Comparison of ENCODE assay signal across 23 cellular contexts in the genomic region with DNA sequence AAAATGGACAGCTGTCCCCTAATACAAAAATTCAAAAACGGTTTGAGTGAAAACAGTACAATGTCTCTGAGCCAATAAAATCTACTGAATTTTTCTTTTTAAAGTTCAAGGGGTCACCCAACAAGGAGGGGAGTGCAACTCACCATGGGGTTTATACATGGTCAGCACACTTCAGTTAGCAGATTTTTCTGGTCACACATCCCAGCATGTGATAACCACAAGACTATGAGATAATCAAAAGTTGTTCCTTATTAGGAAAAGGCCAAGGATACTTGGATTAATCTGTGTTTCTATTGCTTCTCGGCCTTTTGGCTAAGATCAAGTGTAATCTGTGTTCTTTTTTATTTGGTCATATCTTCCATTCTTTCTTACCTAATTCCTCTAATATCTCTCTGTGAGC. TPM values are rescaled to one million over a fixed set of nuclear protein-coding genes. Genes with fewer than 3 reads are reported as not detected.
"Had no signal": no experiment of that assay in that cellular context is flagged by ENCODE, and none has a peak within 500 bp of the region (broad histone marks: within the 10 kb centered on the region; RNA-seq: fewer than 3 reads in every experiment).

No MANE protein-coding gene starts in this region.

- H3K27ac Mint-ChIP-seq: activated naive CD8-positive, alpha-beta T cell treated with anti-CD3 and anti-CD28 coated beads, Interleukin-2, amount 10 ng/mL, durations not matched to agents 7 days and 5 days; endodermal cell; naive B cell; stimulated activated naive CD8-positive, alpha-beta T cell treated with anti-CD3 and anti-CD28 coated beads, Interleukin-15, Interleukin-2, amounts not matched to agents 100 ng/mL and 50 ng/mL, for 24 hours had no signal

- H3K4me1 ChIP-seq: gastroesophageal sphincter, heart right ventricle, left ventricle myocardium inferior, right atrium auricular region had no signal

- H3K36me3 ChIP-seq: cardiac muscle cell, gastroesophageal sphincter, heart right ventricle, left ventricle myocardium inferior, right atrium auricular region had no signal

- H3K4me3 ChIP-seq: cardiac muscle cell, dorsolateral prefrontal cortex, gastroesophageal sphincter, heart right ventricle, left ventricle myocardium inferior, right atrium auricular region had no signal

- H3K4me3 Mint-ChIP-seq: activated naive CD8-positive, alpha-beta T cell treated with anti-CD3 and anti-CD28 coated beads, Interleukin-2, amount 10 ng/mL, durations not matched to agents 7 days and 5 days; endodermal cell; naive B cell; neural crest cell; stimulated activated naive CD8-positive, alpha-beta T cell treated with anti-CD3 and anti-CD28 coated beads, Interleukin-15, Interleukin-2, amounts not matched to agents 100 ng/mL and 50 ng/mL, for 24 hours had no signal

- H3K27ac ChIP-seq: cardiac muscle cell, dorsolateral prefrontal cortex, epithelial cell of prostate, gastroesophageal sphincter, heart right ventricle, left ventricle myocardium inferior, right atrium auricular region, VCaP had no signal

- DNase-seq: activated CD4-positive, alpha-beta T cell treated with anti-CD3 and anti-CD28 coated beads for 1 hour; activated naive CD4-positive, alpha-beta T cell; activated naive CD8-positive, alpha-beta T cell treated with anti-CD3 and anti-CD28 coated beads, Interleukin-2, amount 10 ng/mL, durations not matched to agents 7 days and 5 days; activated T-cell treated with anti-CD3 and anti-CD28 coated beads for 4 hours; amygdala; dorsolateral prefrontal cortex; endodermal cell; heart right ventricle; kidney glomerular epithelial cell; left ventricle myocardium inferior; mammary epithelial cell; naive B cell; stimulated activated CD4-positive, alpha-beta T cell treated with anti-CD3 and anti-CD28 coated beads, Interleukin-2, amount 100 ng/mL, for 48 hours; T-helper 2 cell; trophoblast cell had no signal

- H3K9me3 Mint-ChIP-seq: activated naive CD8-positive, alpha-beta T cell treated with anti-CD3 and anti-CD28 coated beads, Interleukin-2, amount 10 ng/mL, durations not matched to agents 7 days and 5 days; endodermal cell; neural crest cell; stimulated activated naive CD8-positive, alpha-beta T cell treated with anti-CD3 and anti-CD28 coated beads, Interleukin-15, Interleukin-2, amounts not matched to agents 100 ng/mL and 50 ng/mL, for 24 hours had no signal

- H3K36me3 Mint-ChIP-seq: activated naive CD8-positive, alpha-beta T cell treated with anti-CD3 and anti-CD28 coated beads, Interleukin-2, amount 10 ng/mL, durations not matched to agents 7 days and 5 days; naive B cell had no signal

- H3K4me1 Mint-ChIP-seq: activated naive CD8-positive, alpha-beta T cell treated with anti-CD3 and anti-CD28 coated beads, Interleukin-2, amount 10 ng/mL, durations not matched to agents 7 days and 5 days; naive B cell; neural crest cell had no signal

- H3K27me3 ChIP-seq: cardiac muscle cell, right atrium auricular region had no signal

- H3K9me3 ChIP-seq: gastroesophageal sphincter, left ventricle myocardium inferior, right atrium auricular region had no signal

RNA-seq across cellular contexts. Expression of gene ABCB5, which starts 31.6 kb away (rescaled TPM):
- total RNA-seq: activated naive CD8-positive, alpha-beta T cell treated with anti-CD3 and anti-CD28 coated beads, Interleukin-2, amount 10 ng/mL, durations not matched to agents 7 days and 5 days; cardiac muscle cell; endodermal cell; heart right ventricle; left ventricle myocardium inferior; neural crest cell; right atrium auricular region; temporal lobe had no signal
- polyA plus RNA-seq: heart right ventricle, mammary epithelial cell had no signal
